In the genomic region with DNA sequence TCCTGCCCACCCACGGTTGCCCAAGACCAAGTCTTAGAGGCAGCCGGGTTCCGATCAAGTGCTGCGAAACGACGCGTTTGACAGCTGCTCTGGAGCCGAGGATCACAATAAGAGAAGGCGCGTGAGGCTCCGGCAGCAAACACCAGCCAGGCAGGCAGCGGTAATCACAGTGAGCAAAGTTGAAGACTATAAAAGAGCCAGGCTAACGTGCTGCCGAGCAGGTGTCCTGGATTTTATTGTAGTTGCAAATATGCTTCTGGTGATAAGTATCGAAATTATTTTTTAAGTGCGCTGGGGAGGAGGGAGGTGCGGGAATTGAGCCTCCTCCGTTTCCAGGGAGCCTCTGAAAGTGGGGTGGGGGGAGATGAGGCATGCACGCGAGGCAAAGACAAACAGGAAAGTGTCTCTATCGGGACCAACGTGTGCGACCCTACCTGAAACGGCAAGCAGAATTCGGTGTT, we compare ENCODE assay signal across 10 cellular contexts. TPM values are rescaled to one million over a fixed set of nuclear protein-coding genes. Genes with fewer than 3 reads are reported as not detected.
DNase-seq lines count a peak whose midpoint lies in the region; ATAC-seq, FAIRE-seq and TF ChIP-seq lines count a peak whose summit lies in the region.
"Had no signal": no experiment of that assay in that cellular context is flagged by ENCODE, and none has a peak within 500 bp of the region (broad histone marks: within the 10 kb centered on the region; RNA-seq: fewer than 3 reads in every experiment).

No MANE protein-coding gene starts in this region.

- H3K79me2 ChIP-seq in HepG2 (ENCODE audit: insufficient read depth, low read length): no peaks in the 10 kb centered on the region

- CTCF ChIA-PET in MCF 10A (lab: Yijun Ruan, JAX): interaction anchor here (0.5 to 1.7 kb wide), 3 partner anchors 61 to 259 kb away, joined by 3 to 7 read pairs (median 7); no protein-coding TSS in a partner anchor
- CTCF ChIA-PET in HepG2 (lab: Yijun Ruan, JAX; ENCODE audit: low intra/inter-chr PET ratio, low total read pairs): no interaction called here

- intact Hi-C loops in MCF 10A (cut with micrococcal nuclease): loop anchor here (2.0 to 5.0 kb wide), 3 partner anchors 61 to 173 kb away; no protein-coding TSS in a partner anchor
- intact Hi-C loops in HepG2 (cut with micrococcal nuclease; ENCODE audit: unreplicated experiment): no loop called here
- intact Hi-C loops in testis (cut with DNase I; ENCODE audit: low total_unique reads): no loop called here

- ATAC-seq in HepG2: peak; percentile 83

- peaks cover 12% of the 10 kb centered on the region for H3K27me3 Mint-ChIP-seq in MCF 10A (ENCODE audit: insufficient read depth, unreplicated experiment)

- no peak for FAIRE-seq in HepG2 (lab: Jason Lieb, UNC)

- 15% methylated on average over 25 of the region's 25 CpGs for WGBS in HepG2 (ENCODE audit: low lambda C conversion rate)
- WGBS in testis, 2 donors: 1% methylated on average over 25 of the region's 25 CpGs

- no peaks in the 10 kb centered on the region for H4K20me1 ChIP-seq in HepG2 (ENCODE audit: insufficient read depth, low read length)

- in situ Hi-C loops in HepG2 (cut with HindIII; ENCODE audit: extremely low pct_ligation_motif_present, low pct_unique_long_range_greater_than_20kb): no loop called here

- no peak for TF ChIP-seq RAD21 in HepG2 (CRISPR knock-in tag; IDR thresholded peaks at IDR 0.05)

- DNase-seq in NCI-H748 (lab: John Stamatoyannopoulos, UW; ENCODE audit: unreplicated experiment) (peak; percentile 38), NCI-H748 treated with DMSO at 0.1 percent for 48 hours (lab: John Stamatoyannopoulos, UW) (no peak), MCF 10A (ENCODE audit: unreplicated experiment) (peak; percentile 45), HepG2 (ENCODE audit: low spot score) (peak; percentile 2), testis (peak; percentile 34), activated gamma-delta T cell treated with Interleukin-2 at 50 U/mL for 16 hours (no peak), NCI-H2171 (lab: John Stamatoyannopoulos, UW) (no peak), AML-193 (lab: John Stamatoyannopoulos, UW) (no peak)
- DNase-seq: HCEC 1CT had no signal

- H3K4me3 ChIP-seq in HepG2 (replicated peaks in 1 of 3; ENCODE audit: insufficient read depth in 1 of 3, low read depth in 2 of 3, low read length in 3 of 3) (peak overlapping the region in 1 of 3 experiments; percentile 18; a peak in 1 of 6 replicates), testis (peak overlapping the region; percentile 24 to 45)

- H3K9me3 ChIP-seq in HepG2 (ENCODE audit: low read length) (no peaks in the 10 kb centered on the region), testis (no peaks in the 10 kb centered on the region)

- H3K9me3 Mint-ChIP-seq in MCF 10A (ENCODE audit: unreplicated experiment): no peaks in the 10 kb centered on the region

- TF ChIP-seq CTCF in MCF 10A (IDR thresholded peaks at IDR 0.05; ENCODE audit: unreplicated experiment) (no peak), HepG2 (CRISPR knock-in tag; IDR thresholded peaks at IDR 0.05) (no peak), testis (IDR thresholded peaks at IDR 0.05) (no peak)

- TF ChIP-seq POLR2A in HepG2 (IDR thresholded peaks at IDR 0.05; ENCODE audit: insufficient read depth in 1 of 2, low read depth in 2 of 2, low read length in 2 of 2) (no peak), testis (IDR thresholded peaks at IDR 0.05) (no peak)

- H3K4me1 ChIP-seq in HepG2 (ENCODE audit: insufficient read depth, low read length) (peaks cover 6% of the 10 kb centered on the region; the same call in 1 of the 2 replicates), testis (no peaks in the 10 kb centered on the region)

- POLR2A ChIA-PET in MCF 10A (lab: Yijun Ruan, JAX) (interaction anchor here (0.6 to 1.0 kb wide), 3 partner anchors 10 to 157 kb away, joined by 3 to 9 read pairs (median 3); no protein-coding TSS in a partner anchor), HepG2 (lab: Yijun Ruan, JAX) (no interaction called here)

- H3K27me3 ChIP-seq in HepG2 (ENCODE audit: control insufficient read depth in 1 of 2, insufficient read depth in 2 of 2, low read length in 2 of 2) (peaks cover 0 to 11% of the 10 kb centered on the region in 2 experiments; a peak in 1 of 5 replicates), testis (no peaks in the 10 kb centered on the region)

- H3K4me1 Mint-ChIP-seq in MCF 10A (ENCODE audit: insufficient read depth, unreplicated experiment): peaks cover 19% of the 10 kb centered on the region

- H2AFZ ChIP-seq in HepG2 (ENCODE audit: low read length): no peak overlapping the region

- BruUV-seq in MCF 10A (replicated peaks; lab: Mats Ljungman, UMichigan) (no TSS peak), HepG2 (replicated peaks; lab: Mats Ljungman, UMichigan) (no TSS peak)

- H3K9ac ChIP-seq in HepG2 (ENCODE audit: insufficient read depth, low read depth, low read length): no peak overlapping the region

- TF ChIP-seq EP300 in HepG2 (IDR thresholded peaks at IDR 0.05; ENCODE audit: low read depth in 2 of 2, low read length in 2 of 2) (no peak), HepG2 (CRISPR knock-in tag; IDR thresholded peaks at IDR 0.05; ENCODE audit: borderline replicate concordance) (no peak)

- H3K36me3 Mint-ChIP-seq in MCF 10A (ENCODE audit: insufficient read depth, unreplicated experiment): no peaks in the 10 kb centered on the region

- no peak overlapping the region for H3K27ac ChIP-seq in HepG2 (ENCODE audit: extremely low read length, insufficient read depth, low read length)
- H3K27ac ChIP-seq in testis: no peak overlapping the region

- no peaks in the 10 kb centered on the region for H3K36me3 ChIP-seq in HepG2 (replicated peaks in 1 of 2; ENCODE audit: control insufficient read depth in 1 of 2, insufficient read depth in 2 of 2, low read length in 2 of 2)
- H3K36me3 ChIP-seq in testis (ENCODE audit: low read depth, missing control alignments): no peaks in the 10 kb centered on the region

- H3K4me3 Mint-ChIP-seq in MCF 10A (ENCODE audit: unreplicated experiment): peak overlapping the region; percentile 95

- no peak overlapping the region for H3K27ac Mint-ChIP-seq in MCF 10A (ENCODE audit: low read depth, unreplicated experiment)

- H3K4me2 ChIP-seq in HepG2 (ENCODE audit: low read depth, low read length): peak overlapping the region; percentile 47

TF ChIP-seq in HepG2, 621 proteins besides CTCF, POLR2A, EP300 and RAD21 (continues in another document):
- TF ChIP-seq MTF2 (CRISPR knock-in tag; IDR thresholded peaks at IDR 0.05; ENCODE audit: borderline replicate concordance) (no peak), RBAK (CRISPR knock-in tag; IDR thresholded peaks at IDR 0.05) (no peak), ZNF136 (CRISPR knock-in tag; IDR thresholded peaks at IDR 0.05; ENCODE audit: low read depth) (no peak), ZNF292 (CRISPR knock-in tag; IDR thresholded peaks at IDR 0.05; ENCODE audit: borderline replicate concordance, low read depth) (no peak), RFXANK (CRISPR knock-in tag; IDR thresholded peaks at IDR 0.05) (no peak), ZNF737 (CRISPR knock-in tag; IDR thresholded peaks at IDR 0.05; ENCODE audit: borderline replicate concordance) (no peak), KDM4B (CRISPR knock-in tag; IDR thresholded peaks at IDR 0.05) (no peak)
- TF ChIP-seq, protein P1, sequence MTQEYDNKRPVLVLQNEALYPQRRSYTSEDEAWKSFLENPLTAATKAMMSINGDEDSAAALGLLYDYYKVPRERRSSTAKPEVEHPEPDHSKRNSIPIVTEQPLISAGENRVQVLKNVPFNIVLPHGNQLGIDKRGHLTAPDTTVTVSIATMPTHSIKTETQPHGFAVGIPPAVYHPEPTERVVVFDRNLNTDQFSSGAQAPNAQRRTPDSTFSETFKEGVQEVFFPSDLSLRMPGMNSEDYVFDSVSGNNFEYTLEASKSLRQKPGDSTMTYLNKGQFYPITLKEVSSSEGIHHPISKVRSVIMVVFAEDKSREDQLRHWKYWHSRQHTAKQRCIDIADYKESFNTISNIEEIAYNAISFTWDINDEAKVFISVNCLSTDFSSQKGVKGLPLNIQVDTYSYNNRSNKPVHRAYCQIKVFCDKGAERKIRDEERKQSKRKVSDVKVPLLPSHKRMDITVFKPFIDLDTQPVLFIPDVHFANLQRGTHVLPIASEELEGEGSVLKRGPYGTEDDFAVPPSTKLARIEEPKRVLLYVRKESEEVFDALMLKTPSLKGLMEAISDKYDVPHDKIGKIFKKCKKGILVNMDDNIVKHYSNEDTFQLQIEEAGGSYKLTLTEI (CRISPR knock-in tag; conservative IDR thresholded peaks at IDR 0.05): no peak

RNA-seq across cellular contexts. Expression of gene GABRA2, which starts 0.6 kb away (rescaled TPM):
- total RNA-seq in MCF 10A (2022) (2.2 and 2.5 TPM in 2 replicates), HepG2 (2016; rRNA removed; fragmentation: Illumina TruSeq; extraction: Trizol) (not detected in 2 replicates), testis (1 to 10 TPM in 1 of 2 donors, under 1 TPM in 1; 0.99 to 1.0 TPM)
- not detected in 2 replicates for total RNA-seq in HepG2 (2016; cell fraction: cytosol; rRNA removed; fragmentation: Illumina TruSeq; extraction: Trizol; ENCODE audit: low read depth)
- not detected in 2 replicates for total RNA-seq in HepG2 (2016; cell fraction: insoluble cytoplasmic fraction; rRNA removed; fragmentation: Illumina TruSeq; extraction: Trizol)
- total RNA-seq in HepG2 (2016; cell fraction: membrane; rRNA removed; fragmentation: Illumina TruSeq; extraction: Trizol): not detected in 2 replicates
- not detected in 2 replicates for total RNA-seq in HepG2 (2016; cell fraction: nucleus; rRNA removed; fragmentation: Illumina TruSeq; extraction: Trizol)
- polyA plus RNA-seq in HepG2 (2011; rRNA removed) (0.04 and 0.08 TPM in 2 replicates), testis (ENCODE audit: insufficient read depth, low read depth, low replicate concordance) (0.91 TPM)
- polyA plus RNA-seq in HepG2 (2011; cell fraction: cytosol; rRNA removed): 0.01 TPM in 2 replicates
- polyA plus RNA-seq in HepG2 (2011; cell fraction: nucleus; rRNA removed): 0.03 and 0.07 TPM in 2 replicates
- polyA plus RNA-seq in HepG2 (2012): 0.03 TPM in 1 of 2 replicates, not detected in the other
- polyA plus RNA-seq in HepG2 (2016; cell fraction: cytosol; fragmentation: Illumina TruSeq; extraction: Trizol; ENCODE audit: low read depth): not detected in 2 replicates
- polyA plus RNA-seq in HepG2 (2016; cell fraction: insoluble cytoplasmic fraction; fragmentation: Illumina TruSeq; extraction: Trizol; ENCODE audit: low read depth): not detected in 2 replicates
- polyA plus RNA-seq in HepG2 (2016; cell fraction: membrane; fragmentation: Illumina TruSeq; extraction: Trizol; ENCODE audit: low read depth): not detected in 2 replicates
- polyA plus RNA-seq in HepG2 (2016; cell fraction: nucleus; fragmentation: Illumina TruSeq; extraction: Trizol; ENCODE audit: insufficient read depth, low read depth): not detected in 2 replicates
- not detected in 2 replicates for polyA minus RNA-seq in HepG2 (2011; rRNA and poly(A)+ RNA removed; ENCODE audit: low replicate concordance)
- polyA minus RNA-seq in HepG2 (2011; cell fraction: cytosol; rRNA and poly(A)+ RNA removed): not detected in 2 replicates
- 0.13 and 0.37 TPM in 2 replicates for polyA minus RNA-seq in HepG2 (2011; cell fraction: nucleus; rRNA and poly(A)+ RNA removed)
- polyA plus RNA-seq: BJ had no signal

Comparison
In these comparisons a context has a peak if more than half of its experiments do, and no peak if none do; other contexts are left out.
1. DNase-seq: peak in NCI-H748 (single experiment), MCF 10A (single experiment), HepG2 (single experiment) and testis (single experiment); none in NCI-H748 treated with DMSO at 0.1 percent for 48 hours (single experiment), activated gamma-delta T cell treated with Interleukin-2 at 50 U/mL for 16 hours (single experiment), NCI-H2171 (single experiment) and AML-193 (0 of 2).